9 cellular contexts compared by ENCODE assay signal in genomic region chr12:57135939-57136338, GRCh38. TPM values are rescaled to one million over a fixed set of nuclear protein-coding genes. Genes with fewer than 3 reads are reported as not detected.
DNase-seq lines count a peak whose midpoint lies in the region; ATAC-seq and TF ChIP-seq lines count a peak whose summit lies in the region.
"Had no signal": no experiment of that assay in that cellular context is flagged by ENCODE, and none has a peak within 500 bp of the region (broad histone marks: within the 10 kb centered on the region; RNA-seq: fewer than 3 reads in every experiment).

No MANE protein-coding gene starts in this region.

- TF ChIP-seq CTCF in adrenal gland (IDR thresholded peaks at IDR 0.05) (no peak), cardiac muscle cell (IDR thresholded peaks at IDR 0.05; ENCODE audit: low read depth, low read length) (no peak), uterus (IDR thresholded peaks at IDR 0.05) (no peak)

- no peak for ATAC-seq in GM21786 (IDR thresholded peaks at IDR 0.05; ENCODE audit: unreplicated experiment)
- ATAC-seq: GM12878 had no signal

- H3K27me3 ChIP-seq in adrenal gland (no peaks in the 10 kb centered on the region), cardiac muscle cell (no peaks in the 10 kb centered on the region), neuron (ENCODE audit: insufficient read depth, low read length) (no peaks in the 10 kb centered on the region), uterus (no peaks in the 10 kb centered on the region)

- peaks cover 0 to 16% of the 10 kb centered on the region in 2 donors for H3K36me3 ChIP-seq in adrenal gland (replicated peaks in 1 of 2)
- H3K36me3 ChIP-seq in cardiac muscle cell = peaks cover 10% of the 10 kb centered on the region
- H3K36me3 ChIP-seq in neuron (ENCODE audit: insufficient read depth, low read length) = peaks cover 32% of the 10 kb centered on the region
- no peaks in the 10 kb centered on the region for H3K36me3 ChIP-seq in uterus

- H2AFZ ChIP-seq in neuron (ENCODE audit: low read depth, low read length) = no peak overlapping the region

- H3K9me3 ChIP-seq in adrenal gland (replicated peaks in 1 of 3) (no peaks in the 10 kb centered on the region), cardiac muscle cell (ENCODE audit: low read depth) (no peaks in the 10 kb centered on the region), neuron (ENCODE audit: low read length) (no peaks in the 10 kb centered on the region), uterus (no peaks in the 10 kb centered on the region)

- peak in 1 of 7 donors; percentile 47 for DNase-seq in adrenal gland
- DNase-seq in cardiac muscle cell (ENCODE audit: low read depth in 1 of 2, low spot score in 1 of 2) = peak in 1 of 2 donors; percentile 87
- DNase-seq in uterus = peak; percentile 74 to 90
- DNase-seq in AG08396 (ENCODE audit: low spot score) = no peak
- no peak for DNase-seq in DMS153 (lab: John Stamatoyannopoulos, UW)

- H3K27ac ChIP-seq in adrenal gland (peak overlapping the region in 3 of 5 donors; percentile 26 to 92 (median 57)), cardiac muscle cell (peak overlapping the region; percentile 52), uterus (peak overlapping the region; percentile 99 to 100)

- TF ChIP-seq POLR2A in adrenal gland (IDR thresholded peaks at IDR 0.05) (no peak), uterus (IDR thresholded peaks at IDR 0.05) (no peak)

- intact Hi-C loops in adrenal gland (cut with DNase I) = no loop called here
- intact Hi-C loops in uterus (cut with DNase I; ENCODE audit: low total_unique reads) = no loop called here

- no peak overlapping the region for H3K4me3 ChIP-seq in adrenal gland
- no peak overlapping the region for H3K4me3 ChIP-seq in cardiac muscle cell
- peak overlapping the region; percentile 3 for H3K4me3 ChIP-seq in neuron (ENCODE audit: low read length)
- H3K4me3 ChIP-seq in uterus = peak overlapping the region; percentile 16 to 29
- H3K4me3 ChIP-seq: GM12878 had no signal

- H3K4me1 ChIP-seq in adrenal gland (replicated peaks in 1 of 2) (peaks cover 0 to 81% of the 10 kb centered on the region in 2 donors), cardiac muscle cell (ENCODE audit: low read depth) (peaks cover 39% of the 10 kb centered on the region), neuron (ENCODE audit: insufficient read depth, low read length) (peaks cover 54% of the 10 kb centered on the region), uterus (peaks cover 7 to 32% of the 10 kb centered on the region in 2 donors)

- 63 to 72% (median 68%) methylated on average over 6 to 12 of the region's 12 CpGs for WGBS in adrenal gland, 4 donors

RNA-seq across cellular contexts. Expression of gene LRP1, which starts 7.7 kb away (rescaled TPM):
- total RNA-seq in adrenal gland (100 to 1,000 TPM; 126 to 307 (median 179) TPM), cardiac muscle cell (37.1 and 77.5 TPM in 2 replicates), uterus (100 to 1,000 TPM; 164 to 507 (median 318) TPM)
- polyA plus RNA-seq in adrenal gland (10 to 100 TPM; 21.2 to 81.0 (median 59.2) TPM), cardiac muscle cell (28.3 and 28.5 TPM in 2 replicates)

RNA-seq across cellular contexts. Expression of gene LRP1-AS, which starts 11.5 kb away (rescaled TPM):
- total RNA-seq in adrenal gland (not detected), cardiac muscle cell (not detected in 2 replicates), uterus (not detected)
- polyA plus RNA-seq in adrenal gland (not detected), cardiac muscle cell (not detected in 2 replicates)
- total RNA-seq: activated T-helper 2 cell treated with anti-CD3 and anti-CD28 coated beads, Interferon-gamma antibody, Interleukin-2, Interleukin-4, amounts not matched to agents 10 μg/mL and 5 μg/mL and 100 μg/mL, durations not matched to agents 14 hours and 24 hours and 36 hours; GM12878 had no signal
- polyA plus RNA-seq: GM12878 had no signal

RNA-seq across cellular contexts. Expression of gene STAT6, which starts 24.8 kb away (rescaled TPM):
- 100 to 1,000 TPM; 109 to 227 (median 155) TPM for total RNA-seq in adrenal gland
- 100 to 1,000 TPM; 102 to 321 (median 177) TPM for polyA plus RNA-seq in adrenal gland
- total RNA-seq in cardiac muscle cell = 34.6 and 53.0 TPM in 2 replicates
- 37.2 and 45.9 TPM in 2 replicates for polyA plus RNA-seq in cardiac muscle cell
- total RNA-seq in uterus = 100 to 1,000 TPM in 2 of 4 donors, 10 to 100 TPM in 2; 62.5 to 242 (median 94.3) TPM

RNA-seq across cellular contexts. Expression of gene NAB2, which starts 47.0 kb away (rescaled TPM):
- total RNA-seq in adrenal gland = 10 to 100 TPM; 16.8 to 36.0 (median 18.7) TPM
- 10 to 100 TPM in 2 of 3 donors, 1 to 10 TPM in 1; 9.4 to 64.6 (median 56.9) TPM for polyA plus RNA-seq in adrenal gland
- 30.8 and 35.0 TPM in 2 replicates for total RNA-seq in cardiac muscle cell
- polyA plus RNA-seq in cardiac muscle cell = 11.9 and 14.7 TPM in 2 replicates
- total RNA-seq in uterus = 10 to 100 TPM in 3 of 4 donors, 1 to 10 TPM in 1; 9.1 to 85.8 (median 33.9) TPM

RNA-seq across cellular contexts. Expression of gene NEMP1, which starts 57.3 kb away (rescaled TPM):
- 10 to 100 TPM in 3 of 8 donors, 1 to 10 TPM in 5; 5.8 to 16.4 (median 8.8) TPM for total RNA-seq in adrenal gland
- polyA plus RNA-seq in adrenal gland = 1 to 10 TPM; 2.7 to 5.7 (median 3.1) TPM
- total RNA-seq in cardiac muscle cell = 4.4 and 8.8 TPM in 2 replicates
- polyA plus RNA-seq in cardiac muscle cell = 5.8 and 6.6 TPM in 2 replicates
- 10 to 100 TPM in 2 of 4 donors, 1 to 10 TPM in 2; 1.5 to 18.0 (median 9.9) TPM for total RNA-seq in uterus

Comparison
In these comparisons a context has a peak if more than half of its experiments do, and no peak if none do; other contexts are left out.
1. DNase-seq: peak in uterus (2 of 2); none in AG08396 (single experiment) and DMS153 (single experiment).
2. H3K4me3 ChIP-seq: peak in neuron (single experiment) and uterus (2 of 2); none in adrenal gland (0 of 4) and cardiac muscle cell (single experiment).
3. Peak in every context shown above with its lines, with median percentiles within 50 percentile points of each other: H3K27ac ChIP-seq.